In the genomic region with DNA sequence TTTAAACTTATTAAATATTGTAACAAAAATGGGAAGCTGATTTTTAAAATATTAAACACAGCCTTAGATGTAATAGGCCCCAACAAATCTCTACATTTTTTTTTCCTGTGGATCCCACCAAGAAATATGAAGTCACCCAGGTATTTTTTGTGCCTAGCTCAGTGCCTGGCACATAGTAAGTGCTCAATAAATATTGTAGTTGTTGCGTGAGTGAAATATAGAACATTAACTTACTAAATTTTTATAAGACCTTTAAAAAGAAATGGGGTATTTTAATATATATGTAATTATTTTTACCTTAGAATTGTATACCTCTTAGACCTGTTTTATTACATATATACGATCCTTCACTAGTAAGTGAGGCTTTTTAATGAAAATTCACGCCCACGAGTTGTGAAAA, we compare ENCODE assay signal across 1 cellular context.
A peak's percentile ranks its signal among the peaks of the same experiment; 100 is the strongest.
TF ChIP-seq lines count a peak whose summit lies in the region.

No MANE protein-coding gene starts in this region.

TF ChIP-seq in K562, 482 proteins besides CTCF, POLR2A, EP300 and RAD21 (continued from another document):
- TF ChIP-seq, protein P1, sequence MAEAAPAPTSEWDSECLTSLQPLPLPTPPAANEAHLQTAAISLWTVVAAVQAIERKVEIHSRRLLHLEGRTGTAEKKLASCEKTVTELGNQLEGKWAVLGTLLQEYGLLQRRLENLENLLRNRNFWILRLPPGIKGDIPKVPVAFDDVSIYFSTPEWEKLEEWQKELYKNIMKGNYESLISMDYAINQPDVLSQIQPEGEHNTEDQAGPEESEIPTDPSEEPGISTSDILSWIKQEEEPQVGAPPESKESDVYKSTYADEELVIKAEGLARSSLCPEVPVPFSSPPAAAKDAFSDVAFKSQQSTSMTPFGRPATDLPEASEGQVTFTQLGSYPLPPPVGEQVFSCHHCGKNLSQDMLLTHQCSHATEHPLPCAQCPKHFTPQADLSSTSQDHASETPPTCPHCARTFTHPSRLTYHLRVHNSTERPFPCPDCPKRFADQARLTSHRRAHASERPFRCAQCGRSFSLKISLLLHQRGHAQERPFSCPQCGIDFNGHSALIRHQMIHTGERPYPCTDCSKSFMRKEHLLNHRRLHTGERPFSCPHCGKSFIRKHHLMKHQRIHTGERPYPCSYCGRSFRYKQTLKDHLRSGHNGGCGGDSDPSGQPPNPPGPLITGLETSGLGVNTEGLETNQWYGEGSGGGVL (CRISPR knock-in tag; IDR thresholded peaks at IDR 0.05), result no peak
- TF ChIP-seq POLR2AphosphoS2 (IDR thresholded peaks at IDR 0.05; ENCODE audit: low read length), result no peak
- TF ChIP-seq ZNF764 (CRISPR knock-in tag; IDR thresholded peaks at IDR 0.05; ENCODE audit: low read depth), result no peak
- peak; percentile 84 for TF ChIP-seq ZNF3 (CRISPR knock-in tag; IDR thresholded peaks at IDR 0.05)
- no peak for TF ChIP-seq CEBPG (CRISPR knock-in tag; IDR thresholded peaks at IDR 0.05)
- no peak for TF ChIP-seq CEBPG (tag; conservative IDR thresholded peaks at IDR 0.05 in 1 of 2, IDR thresholded peaks at IDR 0.05 in 1 of 2)
- TF ChIP-seq ADNP (tag; IDR thresholded peaks at IDR 0.05), result peak; percentile 61; the same call in 1 of the 2 replicates
- TF ChIP-seq HMGN3 (IDR thresholded peaks at IDR 0.05; ENCODE audit: borderline replicate concordance, extremely low read depth, insufficient read length, low read depth, low read length), result no peak
- TF ChIP-seq, protein P2, sequence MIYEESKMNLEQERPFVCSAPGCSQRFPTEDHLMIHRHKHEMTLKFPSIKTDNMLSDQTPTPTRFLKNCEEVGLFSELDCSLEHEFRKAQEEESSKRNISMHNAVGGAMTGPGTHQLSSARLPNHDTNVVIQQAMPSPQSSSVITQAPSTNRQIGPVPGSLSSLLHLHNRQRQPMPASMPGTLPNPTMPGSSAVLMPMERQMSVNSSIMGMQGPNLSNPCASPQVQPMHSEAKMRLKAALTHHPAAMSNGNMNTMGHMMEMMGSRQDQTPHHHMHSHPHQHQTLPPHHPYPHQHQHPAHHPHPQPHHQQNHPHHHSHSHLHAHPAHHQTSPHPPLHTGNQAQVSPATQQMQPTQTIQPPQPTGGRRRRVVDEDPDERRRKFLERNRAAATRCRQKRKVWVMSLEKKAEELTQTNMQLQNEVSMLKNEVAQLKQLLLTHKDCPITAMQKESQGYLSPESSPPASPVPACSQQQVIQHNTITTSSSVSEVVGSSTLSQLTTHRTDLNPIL (CRISPR knock-in tag; IDR thresholded peaks at IDR 0.05), result 0 out of 2 replicates have a peak, but pooled peaks have one; percentile 4
- no peak for TF ChIP-seq PHF8 (IDR thresholded peaks at IDR 0.05; ENCODE audit: borderline replicate concordance, low read length)
- no peak for TF ChIP-seq ZNF311 (CRISPR knock-in tag; IDR thresholded peaks at IDR 0.05)
- TF ChIP-seq, protein P3, sequence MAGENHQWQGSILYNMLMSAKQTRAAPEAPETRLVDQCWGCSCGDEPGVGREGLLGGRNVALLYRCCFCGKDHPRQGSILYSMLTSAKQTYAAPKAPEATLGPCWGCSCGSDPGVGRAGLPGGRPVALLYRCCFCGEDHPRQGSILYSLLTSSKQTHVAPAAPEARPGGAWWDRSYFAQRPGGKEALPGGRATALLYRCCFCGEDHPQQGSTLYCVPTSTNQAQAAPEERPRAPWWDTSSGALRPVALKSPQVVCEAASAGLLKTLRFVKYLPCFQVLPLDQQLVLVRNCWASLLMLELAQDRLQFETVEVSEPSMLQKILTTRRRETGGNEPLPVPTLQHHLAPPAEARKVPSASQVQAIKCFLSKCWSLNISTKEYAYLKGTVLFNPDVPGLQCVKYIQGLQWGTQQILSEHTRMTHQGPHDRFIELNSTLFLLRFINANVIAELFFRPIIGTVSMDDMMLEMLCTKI (IDR thresholded peaks at IDR 0.05; ENCODE audit: partially characterized antibody), result no peak
- TF ChIP-seq JUND (IDR thresholded peaks at IDR 0.05; ENCODE audit: borderline replicate concordance, low read depth, low read length), result no peak
- no peak for TF ChIP-seq JUND (tag; IDR thresholded peaks at IDR 0.05; ENCODE audit: borderline replicate concordance, low read depth, low read length)
- TF ChIP-seq RBM25 (IDR thresholded peaks at IDR 0.05; ENCODE audit: low read depth, low read length, severe bottlenecking), result peak; percentile 81
- TF ChIP-seq HNRNPL (IDR thresholded peaks at IDR 0.05; ENCODE audit: low read depth, low read length), result no peak
